21 cellular contexts compared by ENCODE assay signal in the genomic region with DNA sequence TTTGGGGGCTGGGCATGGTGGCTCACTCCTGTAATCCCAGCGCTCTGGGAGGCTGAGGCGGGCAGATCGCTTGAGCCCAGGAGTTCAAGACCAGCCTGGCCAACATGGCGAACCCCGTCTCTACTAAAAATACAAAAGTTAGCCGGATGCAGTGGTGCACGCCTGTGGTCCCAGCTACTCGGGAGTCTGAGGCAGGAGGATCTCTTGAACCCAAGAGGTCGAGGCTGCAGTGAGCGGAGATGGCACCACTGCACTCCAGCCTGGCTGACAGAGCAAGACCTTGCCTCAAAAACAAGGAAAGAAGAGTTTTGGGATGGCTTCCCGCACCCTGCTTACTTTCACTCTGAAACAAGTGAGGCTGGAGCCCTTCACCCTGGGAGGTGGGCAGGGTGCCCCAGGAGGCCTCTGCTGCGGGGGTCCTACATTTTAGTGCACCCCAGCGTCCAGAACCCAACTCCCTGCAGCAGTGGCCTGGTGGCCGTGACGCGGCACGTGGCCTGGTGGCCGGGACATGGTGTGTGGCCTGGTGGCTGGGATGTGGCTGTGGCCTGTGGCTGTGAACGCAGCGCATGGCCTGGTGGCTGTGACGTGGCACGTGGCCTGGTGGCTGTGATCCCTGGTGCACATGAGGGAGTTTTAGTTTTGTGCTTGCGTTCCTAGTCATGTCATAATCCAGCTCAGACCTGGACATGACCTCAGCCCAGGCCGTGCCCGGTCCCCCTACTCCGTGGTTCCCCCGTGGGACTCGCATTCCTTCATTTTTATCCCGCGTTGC. TPM values are rescaled to one million over a fixed set of nuclear protein-coding genes. Genes with fewer than 3 reads are reported as not detected.
"Had no signal": no experiment of that assay in that cellular context is flagged by ENCODE, and none has a peak within 500 bp of the region (broad histone marks: within the 10 kb centered on the region; RNA-seq: fewer than 3 reads in every experiment).

No MANE protein-coding gene starts in this region.

- H3K27ac Mint-ChIP-seq: activated naive CD8-positive, alpha-beta T cell treated with anti-CD3 and anti-CD28 coated beads, Interleukin-2, amount 50 U/mL, for 24 hours; dendritic cell treated with granulocyte-macrophage colony-stimulating factor and Interleukin-4, amounts not matched to agents 40 ng/mL and 50 ng/mL, for 4 days; nephron progenitor cell; stimulated activated naive B cell treated with anti-CD40 and anti-IgM and Interleukin-4, amounts not matched to agents 10 μg/mL and 1 μg/mL and 100 μg/mL, for 72 hours; WTC11 had no signal

- H3K36me3 Mint-ChIP-seq: stimulated activated naive B cell treated with anti-CD40 and anti-IgM and Interleukin-4, amounts not matched to agents 10 μg/mL and 1 μg/mL and 100 μg/mL, for 72 hours had no signal

- H3K4me3 Mint-ChIP-seq: activated naive CD8-positive, alpha-beta T cell treated with anti-CD3 and anti-CD28 coated beads, Interleukin-2, amount 50 U/mL, for 24 hours; dendritic cell treated with granulocyte-macrophage colony-stimulating factor and Interleukin-4, amounts not matched to agents 40 ng/mL and 50 ng/mL, for 4 days; nephron progenitor cell; stimulated activated naive B cell treated with anti-CD40 and anti-IgM and Interleukin-4, amounts not matched to agents 10 μg/mL and 1 μg/mL and 100 μg/mL, for 72 hours; WTC11 had no signal

- H3K9me3 Mint-ChIP-seq: activated naive CD8-positive, alpha-beta T cell treated with anti-CD3 and anti-CD28 coated beads, Interleukin-2, amount 50 U/mL, for 24 hours had no signal

- ATAC-seq: activated naive CD8-positive, alpha-beta T cell treated with anti-CD3 and anti-CD28 coated beads, Interleukin-2, amount 50 U/mL, for 24 hours; body of pancreas; foreskin keratinocyte; left lung; stimulated activated naive B cell treated with anti-CD40 and anti-IgM and Interleukin-4, amounts not matched to agents 10 μg/mL and 1 μg/mL and 100 μg/mL, for 72 hours; WTC11 had no signal

- DNase-seq: activated CD8-positive, alpha-beta memory T cell treated with anti-CD3 and anti-CD28 coated beads, Interleukin-2, amount 50 U/mL, for 4 hours; activated gamma-delta T cell; activated naive CD4-positive, alpha-beta T cell treated with anti-CD3 and anti-CD28 coated beads, Interleukin-2, amount 50 U/mL, for 16 hours; activated naive CD8-positive, alpha-beta T cell treated with anti-CD3 and anti-CD28 coated beads, Interleukin-2, amount 50 U/mL, for 24 hours; activated T-cell treated with anti-CD3 and anti-CD28 coated beads, Interleukin-2, amount 50 U/mL, for 48 hours; body of pancreas; effector CD8-positive, alpha-beta T cell; foreskin keratinocyte; mammary epithelial cell; nephron progenitor cell; nucleus accumbens; stimulated activated CD4-positive, alpha-beta T cell treated with anti-CD3 and anti-CD28 coated beads, Interleukin-2, amount 100 ng/mL, for 48 hours; stimulated activated CD8-positive, alpha-beta memory T cell treated with anti-CD3 and anti-CD28 coated beads, Interleukin-4, amount 100 ng/mL, for 48 hours; stimulated activated naive B cell treated with anti-CD40 and anti-IgM and Interleukin-4, amounts not matched to agents 10 μg/mL and 1 μg/mL and 100 μg/mL, for 72 hours; T-helper 9 cell; transverse colon; uterus had no signal

- H3K4me1 Mint-ChIP-seq: activated naive CD8-positive, alpha-beta T cell treated with anti-CD3 and anti-CD28 coated beads, Interleukin-2, amount 50 U/mL, for 24 hours; WTC11 had no signal

RNA-seq across cellular contexts. Expression of a gene that starts 9.3 kb away (rescaled TPM):
- total RNA-seq: glomerular endothelial cell had no signal
- polyA plus RNA-seq: mammary epithelial cell had no signal
